15 cellular contexts compared by ENCODE assay signal in genomic region chr5:80963521-80963895, GRCh38. TPM values are rescaled to one million over a fixed set of nuclear protein-coding genes. Genes with fewer than 3 reads are reported as not detected.
A peak's percentile ranks its signal among the peaks of the same experiment; 100 is the strongest.
DNase-seq lines count a peak whose midpoint lies in the region; ATAC-seq and TF ChIP-seq lines count a peak whose summit lies in the region.
"Had no signal": no experiment of that assay in that cellular context is flagged by ENCODE, and none has a peak within 500 bp of the region (broad histone marks: within the 10 kb centered on the region; RNA-seq: fewer than 3 reads in every experiment).

No MANE protein-coding gene starts in this region.

- H3K4me1 ChIP-seq in CD4-positive, CD25-positive, alpha-beta regulatory T cell (ENCODE audit: control insufficient read depth, insufficient read depth, low read length, poor library complexity, severe bottlenecking): peaks cover 9% of the 10 kb centered on the region
- H3K4me1 ChIP-seq in neural progenitor cell: peaks cover 17% of the 10 kb centered on the region

- H4K20me1 ChIP-seq in neural progenitor cell (ENCODE audit: low read depth): peaks cover 6% of the 10 kb centered on the region

- no peak for ATAC-seq in CD4-positive, CD25-positive, alpha-beta regulatory T cell (ENCODE audit: low read depth in 2 of 2)
- no peak for ATAC-seq in WTC11
- ATAC-seq: stimulated activated naive B cell treated with anti-CD40 and anti-IgM and Interleukin-4, amounts not matched to agents 10 μg/mL and 1 μg/mL and 100 μg/mL, for 72 hours had no signal

- no peaks in the 10 kb centered on the region for H3K36me3 Mint-ChIP-seq in CD4-positive, CD25-positive, alpha-beta regulatory T cell
- H3K36me3 Mint-ChIP-seq in WTC11 (no peaks in the 10 kb centered on the region), neural progenitor cell (peaks cover 4% of the 10 kb centered on the region)

- H3K4me1 Mint-ChIP-seq in CD4-positive, CD25-positive, alpha-beta regulatory T cell: peaks cover 23 to 59% (median 34%) of the 10 kb centered on the region in 4 donors
- H3K4me1 Mint-ChIP-seq in WTC11 (peaks cover 61% of the 10 kb centered on the region), neural progenitor cell (peaks cover 10% of the 10 kb centered on the region)

- no peaks in the 10 kb centered on the region for H3K36me3 ChIP-seq in CD4-positive, CD25-positive, alpha-beta regulatory T cell (ENCODE audit: control insufficient read depth, insufficient read depth, low read length)
- no peaks in the 10 kb centered on the region for H3K36me3 ChIP-seq in neural progenitor cell

- peaks cover 58% of the 10 kb centered on the region for H3K27me3 Mint-ChIP-seq in CD4-positive, CD25-positive, alpha-beta regulatory T cell
- H3K27me3 Mint-ChIP-seq in WTC11 (ENCODE audit: low read depth): peaks cover 25% of the 10 kb centered on the region
- H3K27me3 Mint-ChIP-seq in neural progenitor cell (ENCODE audit: insufficient read depth, low read depth): peaks cover 31% of the 10 kb centered on the region

- TF ChIP-seq CTCF in WTC11 (IDR thresholded peaks at IDR 0.05): no peak
- no peak for TF ChIP-seq CTCF in neural progenitor cell (IDR thresholded peaks at IDR 0.05)

- peaks cover 28% of the 10 kb centered on the region for H3F3A ChIP-seq in neural progenitor cell (ENCODE audit: low read depth)

- DNase-seq in CD4-positive, CD25-positive, alpha-beta regulatory T cell: no peak
- DNase-seq in ELR (ENCODE audit: low read depth) (peak; percentile 74), WTC11 (ENCODE audit: low spot score) (no peak), midbrain (lab: John Stamatoyannopoulos, UW) (peak; percentile 42), neural progenitor cell (ENCODE audit: low spot score) (no peak), LoVo (ENCODE audit: low spot score) (no peak)
- DNase-seq in effector CD4-positive, alpha-beta T cell: no peak
- DNase-seq: activated CD8-positive, alpha-beta memory T cell treated with anti-CD3 and anti-CD28 coated beads, Interleukin-2, amount 50 U/mL, for 4 hours; aorta; COR-L47; kidney; NCI-H1417 treated with DMSO at 0.1 percent for 48 hours; NCI-H524; stimulated activated CD4-positive, alpha-beta T cell treated with anti-CD3 and anti-CD28 coated beads, Interleukin-2, amount 100 ng/mL, for 48 hours; stimulated activated naive B cell treated with anti-CD40 and anti-IgM and Interleukin-4, amounts not matched to agents 10 μg/mL and 1 μg/mL and 100 μg/mL, for 72 hours had no signal

- H3K4me3 Mint-ChIP-seq in CD4-positive, CD25-positive, alpha-beta regulatory T cell: peak overlapping the region in 3 of 4 donors; percentile 9 to 82 (median 74)
- H3K4me3 Mint-ChIP-seq in WTC11: peak overlapping the region; percentile 24
- H3K4me3 Mint-ChIP-seq in neural progenitor cell: no peak overlapping the region
- H3K4me3 Mint-ChIP-seq: stimulated activated naive B cell treated with anti-CD40 and anti-IgM and Interleukin-4, amounts not matched to agents 10 μg/mL and 1 μg/mL and 100 μg/mL, for 72 hours had no signal

- peak overlapping the region; percentile 5 for H3K27ac ChIP-seq in CD4-positive, CD25-positive, alpha-beta regulatory T cell (ENCODE audit: insufficient read depth, low read length, poor library complexity, severe bottlenecking)
- no peak overlapping the region for H3K27ac ChIP-seq in neural progenitor cell

- no peak overlapping the region for H3K4me2 ChIP-seq in neural progenitor cell

- no peak overlapping the region for H3K9ac ChIP-seq in neural progenitor cell

- peaks cover 27% of the 10 kb centered on the region for H3K27me3 ChIP-seq in CD4-positive, CD25-positive, alpha-beta regulatory T cell (ENCODE audit: control insufficient read depth, insufficient read depth, low read length)
- H3K27me3 ChIP-seq in neural progenitor cell: peaks cover 61% of the 10 kb centered on the region

- H3K27ac Mint-ChIP-seq in CD4-positive, CD25-positive, alpha-beta regulatory T cell: peak overlapping the region in 1 of 3 donors; percentile 9
- H3K27ac Mint-ChIP-seq in WTC11: no peak overlapping the region
- H3K27ac Mint-ChIP-seq in neural progenitor cell: no peak overlapping the region
- H3K27ac Mint-ChIP-seq: stimulated activated naive B cell treated with anti-CD40 and anti-IgM and Interleukin-4, amounts not matched to agents 10 μg/mL and 1 μg/mL and 100 μg/mL, for 72 hours had no signal

- H3K79me2 ChIP-seq in neural progenitor cell (ENCODE audit: low read depth): no peaks in the 10 kb centered on the region

- CTCF ChIA-PET in WTC11 (lab: Charles Lee): no interaction called here

- POLR2A ChIA-PET in WTC11 (lab: Charles Lee): no interaction called here

- peak overlapping the region; percentile 39 for H3K4me3 ChIP-seq in CD4-positive, CD25-positive, alpha-beta regulatory T cell (ENCODE audit: low read depth, low read length)
- no peak overlapping the region for H3K4me3 ChIP-seq in neural progenitor cell

- H3K9me3 ChIP-seq in CD4-positive, CD25-positive, alpha-beta regulatory T cell (ENCODE audit: control insufficient read depth in 2 of 2, low read length in 2 of 2): no peaks in the 10 kb centered on the region
- no peaks in the 10 kb centered on the region for H3K9me3 ChIP-seq in neural progenitor cell (ENCODE audit: low read depth)

- H2AFZ ChIP-seq in neural progenitor cell (replicated peaks): no peak overlapping the region

- H3K9me3 Mint-ChIP-seq in CD4-positive, CD25-positive, alpha-beta regulatory T cell: peaks cover 0 to 1% (median 0%) of the 10 kb centered on the region in 7 donors
- H3K9me3 Mint-ChIP-seq in WTC11 (no peaks in the 10 kb centered on the region), neural progenitor cell (peaks cover 6% of the 10 kb centered on the region)
- H3K9me3 Mint-ChIP-seq: stimulated activated naive B cell treated with anti-CD40 and anti-IgM and Interleukin-4, amounts not matched to agents 10 μg/mL and 1 μg/mL and 100 μg/mL, for 72 hours had no signal

TF ChIP-seq in WTC11, 78 proteins besides CTCF, POLR2A, EP300 and RAD21:
- no peak for TF ChIP-seq ZNF416 (CRISPR knock-in tag; IDR thresholded peaks at IDR 0.05)

RNA-seq across cellular contexts. Expression of gene RASGRF2, which starts 3.3 kb away (rescaled TPM):
- 10.3 TPM for total RNA-seq in CD4-positive, CD25-positive, alpha-beta regulatory T cell
- 1 to 10 TPM; 3.9 to 9.8 (median 6.7) TPM for polyA plus RNA-seq in CD4-positive, CD25-positive, alpha-beta regulatory T cell
- 13.9 to 17.6 TPM (median 14.8 TPM) in 3 replicates for total RNA-seq in WTC11 (2021)
- 0.15 and 0.40 TPM in 2 replicates for total RNA-seq in neural progenitor cell (ENCODE audit: low replicate concordance)

Comparison
In these comparisons a context has a peak if more than half of its experiments do, and no peak if none do; other contexts are left out.
1. DNase-seq: peak in ELR (single experiment) and midbrain (single experiment); none in CD4-positive, CD25-positive, alpha-beta regulatory T cell (0 of 3), WTC11 (single experiment), neural progenitor cell (single experiment), effector CD4-positive, alpha-beta T cell (single experiment) and LoVo (single experiment).